Comparison of ENCODE assay signal across 18 cellular contexts in the genomic region with DNA sequence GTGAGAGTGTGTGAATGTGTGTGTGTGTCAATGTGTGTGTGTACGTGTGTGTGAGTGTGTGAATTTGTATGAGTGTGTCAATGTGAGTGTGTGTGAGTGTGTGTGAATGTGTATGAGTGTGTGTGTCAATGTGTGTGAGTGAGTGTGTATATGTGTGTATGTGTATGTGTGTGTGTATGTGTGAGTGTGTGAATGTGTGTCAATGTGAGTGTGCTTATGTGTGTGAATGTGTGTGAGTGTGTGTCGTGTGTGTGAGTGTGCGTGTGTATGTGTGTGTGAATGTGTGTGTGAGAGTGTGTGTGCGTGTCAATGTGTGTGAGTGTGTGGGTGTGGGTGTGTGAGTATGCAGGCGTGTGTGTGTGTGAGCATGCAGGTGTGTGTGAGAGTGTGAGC.
A peak's percentile ranks its signal among the peaks of the same experiment; 100 is the strongest.
DNase-seq lines count a peak whose midpoint lies in the region; ATAC-seq, FAIRE-seq and TF ChIP-seq lines count a peak whose summit lies in the region.
"Had no signal": no experiment of that assay in that cellular context is flagged by ENCODE, and none has a peak within 500 bp of the region (broad histone marks: within the 10 kb centered on the region; RNA-seq: fewer than 3 reads in every experiment).

No MANE protein-coding gene starts in this region.

- CTCF ChIA-PET in WTC11 (lab: Charles Lee) (no interaction called here), PC-9 (lab: Charles Lee) (no interaction called here)

- H3K4me3 ChIP-seq in endodermal cell (ENCODE audit: low read length) (no peak overlapping the region), transverse colon (no peak overlapping the region), PC-9 (no peak overlapping the region)
- H3K4me3 ChIP-seq: Peyer's patch had no signal

- no peak overlapping the region for H2AFZ ChIP-seq in PC-9

- no peak overlapping the region for H3K9ac ChIP-seq in endodermal cell (ENCODE audit: extremely low read depth, low read length, poor library complexity, severe bottlenecking)

- H3K4me1 Mint-ChIP-seq in WTC11 = peaks cover 9% of the 10 kb centered on the region
- H3K4me1 Mint-ChIP-seq in endodermal cell = peaks cover 6% of the 10 kb centered on the region
- H3K4me1 Mint-ChIP-seq in progenitor cell of endocrine pancreas (ENCODE audit: low read depth) = no peaks in the 10 kb centered on the region
- H3K4me1 Mint-ChIP-seq: CD4-positive, CD25-positive, alpha-beta regulatory T cell had no signal

- intact Hi-C loops in transverse colon (cut with DNase I; ENCODE audit: low total_unique reads) = no loop called here
- intact Hi-C loops in PC-9 (cut with micrococcal nuclease; ENCODE audit: unreplicated experiment) = no loop called here

- H3K36me3 Mint-ChIP-seq in WTC11 (no peaks in the 10 kb centered on the region; the same call in none of the 2 replicates), endodermal cell (ENCODE audit: low read depth) (no peaks in the 10 kb centered on the region), progenitor cell of endocrine pancreas (ENCODE audit: insufficient read depth) (no peaks in the 10 kb centered on the region)
- H3K36me3 Mint-ChIP-seq: CD4-positive, CD25-positive, alpha-beta regulatory T cell had no signal

- no TSS peak for BruUV-seq in PC-9 (replicated peaks; lab: Mats Ljungman, UMichigan)

- peak; percentile 74 for FAIRE-seq in GM12891 (lab: Jason Lieb, UNC)
- FAIRE-seq: A204.1 had no signal

- H3K27me3 Mint-ChIP-seq in WTC11 (ENCODE audit: low read depth) (no peaks in the 10 kb centered on the region), endodermal cell (ENCODE audit: insufficient read depth) (peaks cover 5% of the 10 kb centered on the region), progenitor cell of endocrine pancreas (peaks cover 12% of the 10 kb centered on the region)
- H3K27me3 Mint-ChIP-seq: CD4-positive, CD25-positive, alpha-beta regulatory T cell had no signal

- no peaks in the 10 kb centered on the region for H4K20me1 ChIP-seq in PC-9 (ENCODE audit: insufficient read depth)

- in situ Hi-C loops in transverse colon (cut with MboI; ENCODE audit: low pct_ligation_motif_present in 1 of 4, low pct_unique_long_range_greater_than_20kb in 1 of 4, low sequenced_read_pairs in 3 of 4) (no loop called here), GM13977 (cut with MboI; ENCODE audit: low pct_unique_long_range_greater_than_20kb, low sequenced_read_pairs, unreplicated experiment) (no loop called here)

- no peak for TF ChIP-seq EP300 in transverse colon (IDR thresholded peaks at IDR 0.05; ENCODE audit: low read depth)

- no peak overlapping the region for H3K4me2 ChIP-seq in PC-9

- no peak for TF ChIP-seq CTCF in WTC11 (IDR thresholded peaks at IDR 0.05)
- TF ChIP-seq CTCF in endodermal cell (conservative IDR thresholded peaks at IDR 0.05) = no peak
- no peak for TF ChIP-seq CTCF in progenitor cell of endocrine pancreas (IDR thresholded peaks at IDR 0.05; ENCODE audit: unreplicated experiment)
- no peak for TF ChIP-seq CTCF in transverse colon (IDR thresholded peaks at IDR 0.05)
- TF ChIP-seq CTCF in GM13977 (IDR thresholded peaks at IDR 0.05; ENCODE audit: extremely low read depth, insufficient read depth, missing control alignments) = no peak
- TF ChIP-seq CTCF in PC-9 (conservative IDR thresholded peaks at IDR 0.05) = no peak

- H3K9me3 ChIP-seq in endodermal cell (ENCODE audit: control insufficient read depth, low read length) (no peaks in the 10 kb centered on the region), transverse colon (no peaks in the 10 kb centered on the region), PC-9 (ENCODE audit: insufficient read depth, low read depth) (no peaks in the 10 kb centered on the region)
- H3K9me3 ChIP-seq: BE2C, Peyer's patch had no signal

- H3K79me2 ChIP-seq in PC-9 (ENCODE audit: low read depth) = no peaks in the 10 kb centered on the region

- H3K9me3 Mint-ChIP-seq in WTC11 = peaks cover 5% of the 10 kb centered on the region; the same call in 1 of the 2 replicates
- no peaks in the 10 kb centered on the region for H3K9me3 Mint-ChIP-seq in endodermal cell
- no peaks in the 10 kb centered on the region for H3K9me3 Mint-ChIP-seq in progenitor cell of endocrine pancreas (ENCODE audit: low read depth)
- H3K9me3 Mint-ChIP-seq: CD4-positive, CD25-positive, alpha-beta regulatory T cell had no signal

- no peak overlapping the region for H3K4me3 Mint-ChIP-seq in WTC11
- H3K4me3 Mint-ChIP-seq in endodermal cell = no peak overlapping the region
- no peak overlapping the region for H3K4me3 Mint-ChIP-seq in progenitor cell of endocrine pancreas (ENCODE audit: low read depth)
- H3K4me3 Mint-ChIP-seq: CD4-positive, CD25-positive, alpha-beta regulatory T cell had no signal

- POLR2A ChIA-PET in WTC11 (lab: Charles Lee) = no interaction called here
- POLR2A ChIA-PET in PC-9 (lab: Charles Lee; ENCODE audit: unreplicated experiment) = no interaction called here

- no peaks in the 10 kb centered on the region for H3K27me3 ChIP-seq in endodermal cell (ENCODE audit: control insufficient read depth, insufficient read depth, low read length, poor library complexity, severe bottlenecking)
- no peaks in the 10 kb centered on the region for H3K27me3 ChIP-seq in transverse colon
- H3K27me3 ChIP-seq in PC-9 (ENCODE audit: insufficient read depth, low read depth) = no peaks in the 10 kb centered on the region
- H3K27me3 ChIP-seq: BE2C, Peyer's patch had no signal

- DNase-seq in GM12891 (ENCODE audit: insufficient read length, low spot score) (no peak), WTC11 (ENCODE audit: low spot score) (no peak), endodermal cell (peak; percentile 19), progenitor cell of endocrine pancreas (ENCODE audit: low spot score, unreplicated experiment) (peak; percentile 3), transverse colon (no peak), GM13977 (ENCODE audit: low spot score) (no peak), PC-9 (no peak)
- no peak for DNase-seq in activated effector memory CD4-positive, alpha-beta T cell treated with Interleukin-2 at 50 U/mL for 16 hours
- DNase-seq: BE2C; CD4-positive, CD25-positive, alpha-beta regulatory T cell; COR-L47; DMS 273 treated with DMSO at 0.1 percent for 48 hours; GDM1; NCI-H1105 treated with DMSO at 0.1 percent for 48 hours; NCI-H1694 treated with DMSO at 0.1 percent for 48 hours had no signal

- TF ChIP-seq POLR2A in GM12891 (IDR thresholded peaks at IDR 0.05; ENCODE audit: low read depth, low read length) (no peak), transverse colon (IDR thresholded peaks at IDR 0.05) (no peak)

- H3K9me2 ChIP-seq in PC-9 (ENCODE audit: insufficient read depth) = no peaks in the 10 kb centered on the region

- no peaks in the 10 kb centered on the region for H3K4me1 ChIP-seq in endodermal cell (ENCODE audit: control insufficient read depth, insufficient read depth, low read length)
- H3K4me1 ChIP-seq in transverse colon = no peaks in the 10 kb centered on the region
- H3K4me1 ChIP-seq in PC-9 (replicated peaks; ENCODE audit: insufficient read depth) = no peaks in the 10 kb centered on the region
- H3K4me1 ChIP-seq: Peyer's patch had no signal

- no peak overlapping the region for H3K27ac ChIP-seq in endodermal cell (ENCODE audit: low read depth, low read length)
- H3K27ac ChIP-seq in transverse colon = no peak overlapping the region
- H3K27ac ChIP-seq in PC-9 = no peak overlapping the region
- H3K27ac ChIP-seq: Peyer's patch had no signal

- H3K27ac Mint-ChIP-seq in WTC11 (no peak overlapping the region), endodermal cell (no peak overlapping the region), progenitor cell of endocrine pancreas (no peak overlapping the region)
- H3K27ac Mint-ChIP-seq: CD4-positive, CD25-positive, alpha-beta regulatory T cell had no signal

- H3K36me3 ChIP-seq in endodermal cell (ENCODE audit: control insufficient read depth, insufficient read depth, low read length) = no peaks in the 10 kb centered on the region
- no peaks in the 10 kb centered on the region for H3K36me3 ChIP-seq in transverse colon
- no peaks in the 10 kb centered on the region for H3K36me3 ChIP-seq in PC-9 (ENCODE audit: low read depth)
- H3K36me3 ChIP-seq: BE2C, Peyer's patch had no signal

- ATAC-seq in WTC11 = no peak
- ATAC-seq: Right ventricle myocardium inferior had no signal

- no peaks in the 10 kb centered on the region for H3F3A ChIP-seq in PC-9 (ENCODE audit: insufficient read depth, low read depth)

- 85 to 88% methylated on average over 3 to 5 of the region's 5 CpGs for WGBS in endodermal cell (ENCODE audit: insufficient coverage in 1 of 2, insufficient read length in 1 of 2), 2 experiments
- 84 to 86% methylated on average over 1 to 5 of the region's 5 CpGs for WGBS in transverse colon (ENCODE audit: low coverage in 1 of 2), 2 donors

TF ChIP-seq in GM12891, 5 proteins besides CTCF, POLR2A, EP300 and RAD21:
- TF ChIP-seq TAF1 (IDR thresholded peaks at IDR 0.05; ENCODE audit: low read depth, low read length) = no peak
- TF ChIP-seq SPI1 (IDR thresholded peaks at IDR 0.05; ENCODE audit: low read depth, low read length) = no peak
- no peak for TF ChIP-seq PAX5 (IDR thresholded peaks at IDR 0.05; ENCODE audit: insufficient read depth, low read length, severe bottlenecking)
- TF ChIP-seq POLR2AphosphoS5 (IDR thresholded peaks at IDR 0.05; ENCODE audit: low read depth, low read length) = no peak
- TF ChIP-seq POU2F2 (IDR thresholded peaks at IDR 0.05; ENCODE audit: low read depth, low read length) = 0 out of 2 replicates have a peak, but pooled peaks have one; percentile 22

TF ChIP-seq in WTC11, 78 proteins besides CTCF, POLR2A, EP300 and RAD21 (continues in another document):
- TF ChIP-seq CREB1 (CRISPR knock-in tag; IDR thresholded peaks at IDR 0.05) (no peak), ATF3 (CRISPR knock-in tag; conservative IDR thresholded peaks at IDR 0.05) (no peak), ZNF416 (CRISPR knock-in tag; IDR thresholded peaks at IDR 0.05) (no peak), ZBTB43 (CRISPR knock-in tag; IDR thresholded peaks at IDR 0.05) (peak; percentile 79; the same call in 1 of the 2 replicates), ZNF232 (CRISPR knock-in tag; IDR thresholded peaks at IDR 0.05) (no peak)

Comparison
In these comparisons a context has a peak if more than half of its experiments do, and no peak if none do; other contexts are left out.
1. DNase-seq: peak in endodermal cell (single experiment) and progenitor cell of endocrine pancreas (single experiment); none in GM12891 (single experiment), WTC11 (single experiment), transverse colon (single experiment), GM13977 (single experiment), PC-9 (0 of 2) and activated effector memory CD4-positive, alpha-beta T cell treated with Interleukin-2 at 50 U/mL for 16 hours (single experiment).